Comparison of ENCODE assay signal across 1 cellular context in the genomic region with DNA sequence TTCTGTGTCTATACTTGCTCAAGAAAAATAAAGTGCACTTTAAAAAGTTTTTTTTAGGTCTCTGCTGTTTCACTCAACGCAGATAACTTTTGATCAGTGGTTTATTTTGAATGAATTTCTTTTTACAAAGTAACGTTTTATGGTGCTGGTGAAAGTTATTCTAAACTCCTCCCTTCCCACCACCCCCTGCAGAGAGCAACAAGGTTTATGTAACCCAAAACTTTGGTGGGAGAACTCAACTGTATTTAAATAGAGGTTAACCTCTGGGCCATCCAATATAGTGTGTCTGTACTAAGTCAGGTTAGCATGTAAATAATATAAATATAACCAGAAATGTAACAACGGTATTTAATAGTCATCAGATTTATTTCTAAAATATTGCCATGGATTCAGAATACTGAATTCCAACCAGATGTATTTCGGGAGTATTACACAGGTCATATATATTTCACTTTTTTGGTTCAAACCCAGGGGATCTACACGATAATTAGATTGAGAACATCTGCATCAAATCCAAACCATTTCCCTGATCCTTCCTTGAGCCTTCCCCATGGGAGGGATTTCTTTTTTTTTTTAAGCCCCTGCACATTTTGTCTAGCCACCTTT.
TF ChIP-seq lines count a peak whose summit lies in the region.

No MANE protein-coding gene starts in this region.

TF ChIP-seq in K562, 482 proteins besides CTCF, POLR2A, EP300 and RAD21 (continued from another document):
- TF ChIP-seq PRDM10 (IDR thresholded peaks at IDR 0.05; ENCODE audit: partially characterized antibody) (peak; percentile 44), CREB5 (CRISPR knock-in tag; IDR thresholded peaks at IDR 0.05) (no peak), SRSF9 (IDR thresholded peaks at IDR 0.05; ENCODE audit: borderline replicate concordance, low read depth, low read length) (no peak), ZNF124 (CRISPR knock-in tag; IDR thresholded peaks at IDR 0.05) (no peak), SAFB (IDR thresholded peaks at IDR 0.05; ENCODE audit: borderline replicate concordance, low read depth, low read length) (no peak), PTTG1 (tag; IDR thresholded peaks at IDR 0.05; ENCODE audit: low read depth) (no peak)
